Comparison of ENCODE assay signal across 8 cellular contexts in genomic region chr10:97676770-97677581, GRCh38. TPM values are rescaled to one million over a fixed set of nuclear protein-coding genes. Genes with fewer than 3 reads are reported as not detected.
A peak's percentile ranks its signal among the peaks of the same experiment; 100 is the strongest.
DNase-seq lines count a peak whose midpoint lies in the region; ATAC-seq and TF ChIP-seq lines count a peak whose summit lies in the region.

No MANE protein-coding gene starts in this region.

- H3K36me3 Mint-ChIP-seq in endodermal cell (ENCODE audit: low read depth), result peaks cover 36% of the 10 kb centered on the region
- peaks cover 0 to 29% (median 10%) of the 10 kb centered on the region in 3 donors for H3K36me3 Mint-ChIP-seq in naive thymus-derived CD8-positive, alpha-beta T cell

- H3K9me3 ChIP-seq in endodermal cell (ENCODE audit: control insufficient read depth, low read length), result no peaks in the 10 kb centered on the region
- no peaks in the 10 kb centered on the region for H3K9me3 ChIP-seq in aorta (ENCODE audit: control insufficient read depth, low read length)

- intact Hi-C loops in aorta (cut with DNase I), result loop anchor here (2.0 kb wide), 1 partner anchor 54 kb away; no protein-coding TSS in a partner anchor

- DNase-seq in SIG-M5 treated with dmso at 0.1 percent for 504 hours (lab: John Stamatoyannopoulos, UW; ENCODE audit: unreplicated experiment), result peak; percentile 38
- no peak for DNase-seq in SIG-M5 (lab: John Stamatoyannopoulos, UW)
- DNase-seq in NCI-H345 (lab: John Stamatoyannopoulos, UW), result peak; percentile 37
- peak; percentile 27 to 28 for DNase-seq in activated CD4-positive, alpha-beta T cell treated with anti-CD3 and anti-CD28 coated beads, Interleukin-2, amount 50 U/mL, for 48 hours
- DNase-seq in endodermal cell, result peak; percentile 72
- peak; percentile 31 to 72 (median 53) for DNase-seq in naive thymus-derived CD8-positive, alpha-beta T cell
- no peak for DNase-seq in aorta

- H3K27me3 Mint-ChIP-seq in endodermal cell (ENCODE audit: insufficient read depth), result no peaks in the 10 kb centered on the region
- no peaks in the 10 kb centered on the region for H3K27me3 Mint-ChIP-seq in naive thymus-derived CD8-positive, alpha-beta T cell

- H3K4me3 Mint-ChIP-seq in endodermal cell, result no peak overlapping the region
- no peak overlapping the region for H3K4me3 Mint-ChIP-seq in naive thymus-derived CD8-positive, alpha-beta T cell

- H3K4me1 ChIP-seq in endodermal cell (ENCODE audit: control insufficient read depth, insufficient read depth, low read length) (peaks cover 2% of the 10 kb centered on the region), aorta (ENCODE audit: control insufficient read depth in 1 of 2, insufficient read depth in 2 of 2, low read length in 2 of 2) (no peaks in the 10 kb centered on the region)

- no peaks in the 10 kb centered on the region for H3K9me3 Mint-ChIP-seq in endodermal cell
- no peaks in the 10 kb centered on the region for H3K9me3 Mint-ChIP-seq in naive thymus-derived CD8-positive, alpha-beta T cell

- POLR2A ChIA-PET in naive thymus-derived CD8-positive, alpha-beta T cell (lab: Charles Lee), result interaction anchor here (0.9 to 2.2 kb wide), 4 partner anchors 10 to 60 kb away, joined by 3 to 9 read pairs (median 4); partner anchors contain the start of genes AVPI1 and ZFYVE27

- H3K27ac ChIP-seq in endodermal cell (ENCODE audit: low read depth, low read length), result no peak overlapping the region
- H3K27ac ChIP-seq in aorta (ENCODE audit: low read depth in 1 of 2, low read length in 2 of 2), result no peak overlapping the region

- H3K36me3 ChIP-seq in endodermal cell (ENCODE audit: control insufficient read depth, insufficient read depth, low read length) (peaks cover 42% of the 10 kb centered on the region), aorta (ENCODE audit: control insufficient read depth in 1 of 2, insufficient read depth in 2 of 2, low read length in 1 of 2) (peaks cover 4 to 13% of the 10 kb centered on the region in 2 donors)

- H3K4me3 ChIP-seq in endodermal cell (ENCODE audit: low read length), result no peak overlapping the region
- no peak overlapping the region for H3K4me3 ChIP-seq in aorta (ENCODE audit: low read length in 2 of 2)

- ATAC-seq in HG02642 (IDR thresholded peaks at IDR 0.05; ENCODE audit: poor library complexity, unreplicated experiment) (peak; percentile 66), aorta (ENCODE audit: low FRiP score) (peak; percentile 72)
- ATAC-seq in naive thymus-derived CD8-positive, alpha-beta T cell, result peak; percentile 88 to 94

- 87 to 93% methylated on average over 1 to 2 of the region's 2 CpGs for WGBS in endodermal cell (ENCODE audit: insufficient coverage in 1 of 2, insufficient read length in 1 of 2), 2 experiments
- 87 to 93% methylated on average over 2 of the region's 2 CpGs for WGBS in aorta, 2 donors

- H3K9ac ChIP-seq in endodermal cell (ENCODE audit: extremely low read depth, low read length, poor library complexity, severe bottlenecking), result no peak overlapping the region

- peak; percentile 97 for TF ChIP-seq CTCF in endodermal cell (conservative IDR thresholded peaks at IDR 0.05)

- no peak overlapping the region for H3K27ac Mint-ChIP-seq in endodermal cell
- peak overlapping the region in 2 of 10 donors; percentile 79 to 80 for H3K27ac Mint-ChIP-seq in naive thymus-derived CD8-positive, alpha-beta T cell

- H3K4me1 Mint-ChIP-seq in endodermal cell, result peaks cover under 1% of the 10 kb centered on the region
- H3K4me1 Mint-ChIP-seq in naive thymus-derived CD8-positive, alpha-beta T cell, result peaks cover 0 to 5% (median 0%) of the 10 kb centered on the region in 4 donors

- H3K27me3 ChIP-seq in endodermal cell (ENCODE audit: control insufficient read depth, insufficient read depth, low read length, poor library complexity, severe bottlenecking), result no peaks in the 10 kb centered on the region
- no peaks in the 10 kb centered on the region for H3K27me3 ChIP-seq in aorta (ENCODE audit: control insufficient read depth in 1 of 2, insufficient read depth in 2 of 2, low read length in 1 of 2)

RNA-seq across cellular contexts. Expression of gene AVPI1, which starts 10.1 kb away (rescaled TPM):
- total RNA-seq in endodermal cell (1 to 10 TPM; 3.9 to 4.3 TPM), aorta (10 to 100 TPM; 17.1 to 18.3 TPM)
- 2.7 TPM for polyA plus RNA-seq in endodermal cell (2013, experiment 1 of 2)
- polyA plus RNA-seq in endodermal cell (2013, experiment 2 of 2), result 2.7 TPM
- total RNA-seq in naive thymus-derived CD8-positive, alpha-beta T cell, result 1 to 10 TPM; 2.9 to 3.1 TPM
- 1 to 10 TPM; 2.2 to 3.8 (median 3.2) TPM for polyA plus RNA-seq in naive thymus-derived CD8-positive, alpha-beta T cell
- 10 to 100 TPM; 12.4 to 15.1 TPM for polyA plus RNA-seq in aorta

RNA-seq across cellular contexts. Expression of gene PI4K2A, which starts 36.5 kb away (rescaled TPM):
- total RNA-seq in endodermal cell, result 10 to 100 TPM; 14.5 to 18.1 TPM
- polyA plus RNA-seq in endodermal cell (2013, experiment 1 of 2), result 14.4 TPM
- 13.6 TPM for polyA plus RNA-seq in endodermal cell (2013, experiment 2 of 2)
- 1 to 10 TPM; 8.8 to 9.4 TPM for total RNA-seq in naive thymus-derived CD8-positive, alpha-beta T cell
- polyA plus RNA-seq in naive thymus-derived CD8-positive, alpha-beta T cell, result 1 to 10 TPM; 6.5 to 8.9 (median 8.3) TPM
- total RNA-seq in aorta, result 10 to 100 TPM; 14.2 to 16.7 TPM
- polyA plus RNA-seq in aorta, result 10 to 100 TPM in 1 of 2 donors, 1 to 10 TPM in 1; 6.5 to 10.0 TPM

RNA-seq across cellular contexts. Expression of gene MARVELD1, which starts 36.6 kb away (rescaled TPM):
- total RNA-seq in endodermal cell, result 10 to 100 TPM; 44.3 to 47.9 TPM
- 33.1 TPM for polyA plus RNA-seq in endodermal cell (2013, experiment 1 of 2)
- 31.4 TPM for polyA plus RNA-seq in endodermal cell (2013, experiment 2 of 2)
- total RNA-seq in naive thymus-derived CD8-positive, alpha-beta T cell, result 1 to 10 TPM; 1.1 to 2.0 TPM
- polyA plus RNA-seq in naive thymus-derived CD8-positive, alpha-beta T cell, result under 1 TPM; 0.06 to 0.30 (median 0.27) TPM
- 10 to 100 TPM; 87.4 to 92.4 TPM for total RNA-seq in aorta
- polyA plus RNA-seq in aorta, result 10 to 100 TPM; 48.1 to 85.8 TPM

RNA-seq across cellular contexts. Expression of gene MORN4, which starts 43.7 kb away (rescaled TPM):
- total RNA-seq in endodermal cell (10 to 100 TPM; 19.0 to 21.3 TPM), aorta (1 to 10 TPM; 1.4 to 6.6 TPM)
- 27.5 TPM for polyA plus RNA-seq in endodermal cell (2013, experiment 1 of 2)
- polyA plus RNA-seq in endodermal cell (2013, experiment 2 of 2), result 26.4 TPM
- 1 to 10 TPM; 1.6 to 3.1 TPM for total RNA-seq in naive thymus-derived CD8-positive, alpha-beta T cell
- 1 to 10 TPM; 1.9 to 6.2 (median 4.6) TPM for polyA plus RNA-seq in naive thymus-derived CD8-positive, alpha-beta T cell
- polyA plus RNA-seq in aorta, result 1 to 10 TPM; 4.5 to 8.8 TPM

RNA-seq across cellular contexts. Expression of gene ZFYVE27, which starts 60.0 kb away (rescaled TPM):
- total RNA-seq in endodermal cell (10 to 100 TPM; 33.5 to 36.3 TPM), aorta (10 to 100 TPM; 23.0 to 33.2 TPM)
- 22.3 TPM for polyA plus RNA-seq in endodermal cell (2013, experiment 1 of 2)
- 17.6 TPM for polyA plus RNA-seq in endodermal cell (2013, experiment 2 of 2)
- 10 to 100 TPM; 60.7 to 64.4 TPM for total RNA-seq in naive thymus-derived CD8-positive, alpha-beta T cell
- 10 to 100 TPM; 29.1 to 37.9 (median 34.1) TPM for polyA plus RNA-seq in naive thymus-derived CD8-positive, alpha-beta T cell
- polyA plus RNA-seq in aorta, result 10 to 100 TPM in 1 of 2 donors, 1 to 10 TPM in 1; 6.1 to 24.6 TPM

Comparison
In these comparisons a context has a peak if more than half of its experiments do, and no peak if none do; other contexts are left out.
1. DNase-seq: peak in SIG-M5 treated with dmso at 0.1 percent for 504 hours (single experiment), NCI-H345 (single experiment), activated CD4-positive, alpha-beta T cell treated with anti-CD3 and anti-CD28 coated beads, Interleukin-2, amount 50 U/mL, for 48 hours (2 of 2), endodermal cell (single experiment) and naive thymus-derived CD8-positive, alpha-beta T cell (10 of 10); none in SIG-M5 (single experiment) and aorta (0 of 2).
2. RNA of gene MARVELD1, which starts 36.6 kb away (total RNA-seq): 87.4 to 92.4 TPM in aorta and 44.3 to 47.9 TPM in endodermal cell; 1.1 to 2.0 TPM in naive thymus-derived CD8-positive, alpha-beta T cell; every median in the first group is over 10 times any median in the second.
3. Peak in every context shown above with its lines, with median percentiles within 50 percentile points of each other: ATAC-seq.